In genomic region chr20:45470939-45471338, GRCh38 we compare ENCODE assay signal across 8 cellular contexts. TPM values are rescaled to one million over a fixed set of nuclear protein-coding genes. Genes with fewer than 3 reads are reported as not detected.
DNase-seq lines count a peak whose midpoint lies in the region; ATAC-seq and TF ChIP-seq lines count a peak whose summit lies in the region.

No MANE protein-coding gene starts in this region.

- ATAC-seq in left lung (peak; percentile 4), thoracic aorta (ENCODE audit: insufficient number of reproducible peaks, low FRiP score, low read depth) (no peak), HG03045 (IDR thresholded peaks at IDR 0.05; ENCODE audit: unreplicated experiment) (no peak), HG02884 (IDR thresholded peaks at IDR 0.05; ENCODE audit: unreplicated experiment) (no peak)

- no peak for TF ChIP-seq CTCF in DOHH2 (IDR thresholded peaks at IDR 0.05; ENCODE audit: low read depth, low read length, poor library complexity, severe bottlenecking)
- peak; percentile 10 for TF ChIP-seq CTCF in HFF-Myc (IDR thresholded peaks at IDR 0.05; ENCODE audit: low read depth, low read length, missing control alignments)
- no peak for TF ChIP-seq CTCF in left lung (IDR thresholded peaks at IDR 0.05)
- TF ChIP-seq CTCF in thoracic aorta (IDR thresholded peaks at IDR 0.05) = no peak

- no peaks in the 10 kb centered on the region for H3K79me2 ChIP-seq in DOHH2 (ENCODE audit: control insufficient read depth, low read length)

- H3K4me1 ChIP-seq in DOHH2 (ENCODE audit: control insufficient read depth, low read length) (peaks cover 12% of the 10 kb centered on the region), adipocyte (ENCODE audit: control insufficient read depth, insufficient read depth, low read length) (peaks cover 13% of the 10 kb centered on the region), left lung (peaks cover 0 to 22% of the 10 kb centered on the region in 2 donors), thoracic aorta (ENCODE audit: control insufficient read depth in 1 of 2, low read depth in 2 of 2) (peaks cover 10 to 15% of the 10 kb centered on the region in 2 donors)

- peak overlapping the region; percentile 52; the same call in 1 of the 2 replicates for H3K4me3 ChIP-seq in DOHH2 (ENCODE audit: low read length)
- H3K4me3 ChIP-seq in HFF-Myc (replicated peaks; ENCODE audit: low read depth, low read length) = peak overlapping the region; percentile 22
- peak overlapping the region; percentile 65 for H3K4me3 ChIP-seq in adipocyte (ENCODE audit: low read length)
- H3K4me3 ChIP-seq in left lung = peak overlapping the region; percentile 19 to 51
- H3K4me3 ChIP-seq in thoracic aorta = peak overlapping the region; percentile 70

- intact Hi-C loops in left lung (cut with DNase I) = no loop called here

- H3K9me3 ChIP-seq in DOHH2 (ENCODE audit: control insufficient read depth, insufficient read depth, low read length) = no peaks in the 10 kb centered on the region
- H3K9me3 ChIP-seq in adipocyte (ENCODE audit: control insufficient read depth, low read length) = no peaks in the 10 kb centered on the region
- no peaks in the 10 kb centered on the region for H3K9me3 ChIP-seq in left lung
- H3K9me3 ChIP-seq in thoracic aorta = no peaks in the 10 kb centered on the region

- H3K27me3 ChIP-seq in DOHH2 (ENCODE audit: control insufficient read depth, low read length) = peaks cover 45% of the 10 kb centered on the region
- peaks cover 50% of the 10 kb centered on the region for H3K27me3 ChIP-seq in adipocyte (replicated peaks; ENCODE audit: control insufficient read depth, insufficient read depth, low read length)
- H3K27me3 ChIP-seq in left lung = peaks cover 6 to 59% of the 10 kb centered on the region in 2 donors
- peaks cover 7% of the 10 kb centered on the region for H3K27me3 ChIP-seq in thoracic aorta (replicated peaks; ENCODE audit: insufficient read depth)

- no peaks in the 10 kb centered on the region for H3K36me3 ChIP-seq in DOHH2 (ENCODE audit: control insufficient read depth, low read length)
- H3K36me3 ChIP-seq in adipocyte (ENCODE audit: control insufficient read depth, insufficient read depth, low read length, severe bottlenecking) = no peaks in the 10 kb centered on the region
- H3K36me3 ChIP-seq in left lung = no peaks in the 10 kb centered on the region
- H3K36me3 ChIP-seq in thoracic aorta = no peaks in the 10 kb centered on the region

- H4K20me1 ChIP-seq in DOHH2 (ENCODE audit: control insufficient read depth, insufficient read depth, low read depth, low read length) = no peaks in the 10 kb centered on the region

- DNase-seq in HFF-Myc (ENCODE audit: extremely low read depth, low read depth) (no peak), adipocyte (ENCODE audit: low read depth) (peak; percentile 13), left lung (no peak), thoracic aorta (ENCODE audit: low spot score) (no peak), NK-92 (lab: John Stamatoyannopoulos, UW; ENCODE audit: unreplicated experiment) (no peak)

- H3K27ac ChIP-seq in DOHH2 (ENCODE audit: low read depth, low read length) (no peak overlapping the region), left lung (peak overlapping the region; percentile 56 to 73), thoracic aorta (no peak overlapping the region)

- H3K9ac ChIP-seq in adipocyte (ENCODE audit: low read length) = no peak overlapping the region

- H3K4me2 ChIP-seq in DOHH2 (ENCODE audit: low read length) = peak overlapping the region; percentile 63

- H3F3A ChIP-seq in DOHH2 (ENCODE audit: control insufficient read depth, insufficient read depth) = no peaks in the 10 kb centered on the region

- no peaks in the 10 kb centered on the region for H3K9me2 ChIP-seq in DOHH2 (replicated peaks; ENCODE audit: control insufficient read depth, low read length)

RNA-seq across cellular contexts. Expression of gene WFDC2, which starts 1.4 kb away (rescaled TPM):
- 100 to 1,000 TPM; 232 to 258 TPM for total RNA-seq in left lung
- total RNA-seq in thoracic aorta = not detected

RNA-seq across cellular contexts. Expression of gene SPINT3, which starts 44.5 kb away (rescaled TPM):
- not detected for total RNA-seq in left lung
- not detected for total RNA-seq in thoracic aorta

RNA-seq across cellular contexts. Expression of gene PIGT, which starts 55.0 kb away (rescaled TPM):
- 10 to 100 TPM; 85.7 to 90.9 TPM for total RNA-seq in left lung
- total RNA-seq in thoracic aorta = 100 to 1,000 TPM; 117 to 169 TPM

Comparison
In these comparisons a context has a peak if more than half of its experiments do, and no peak if none do; other contexts are left out.
1. H3K27ac ChIP-seq: peak in left lung (2 of 2); none in DOHH2 (single experiment) and thoracic aorta (0 of 2).
2. RNA of gene WFDC2, which starts 1.4 kb away (total RNA-seq): 232 to 258 TPM in left lung; not detected in thoracic aorta; every median in the first group is over 100 times any median in the second.
3. Peak in every context shown above with its lines, with median percentiles within 50 percentile points of each other: H3K4me3 ChIP-seq.